In genomic region chr5:2861605-2862004, GRCh38 we compare ENCODE assay signal across 22 cellular contexts.
"Had no signal": no experiment of that assay in that cellular context is flagged by ENCODE, and none has a peak within 500 bp of the region (broad histone marks: within the 10 kb centered on the region; RNA-seq: fewer than 3 reads in every experiment).

No MANE protein-coding gene starts in this region.

- H3K9me3 ChIP-seq: esophagus muscularis mucosa, neutrophil, pancreas, thyroid gland had no signal

- DNase-seq: activated CD4-positive, alpha-beta T cell treated with anti-CD3 and anti-CD28 coated beads, Interleukin-2, amount 10 ng/mL, durations not matched to agents 24 days and 14 days; activated CD8-positive, alpha-beta memory T cell treated with anti-CD3 and anti-CD28 coated beads, Interleukin-2, amount 10 ng/mL, durations not matched to agents 7 days and 5 days; activated CD8-positive, alpha-beta T cell treated with anti-CD3 and anti-CD28 coated beads for 36 hours; activated gamma-delta T cell; activated naive CD4-positive, alpha-beta T cell treated with anti-CD3 and anti-CD28 coated beads, Interleukin-2, amount 50 U/mL, for 16 hours; activated naive CD8-positive, alpha-beta T cell treated with anti-CD3 and anti-CD28 coated beads, Interleukin-2, amount 50 U/mL, for 24 hours; anterior cingulate cortex; effector memory CD4-positive, alpha-beta T cell; glutamatergic neuron; hippocampal formation; kidney glomerular epithelial cell; pancreas; right cardiac atrium; stimulated activated CD4-positive, alpha-beta T cell treated with anti-CD3 and anti-CD28 coated beads, Interleukin-1b, Interleukin-23, amount 100 ng/mL, for 48 hours; substantia nigra; thyroid gland had no signal

- H3K4me1 ChIP-seq: esophagus muscularis mucosa, pancreas, thyroid gland had no signal

- H3K27me3 ChIP-seq: neutrophil, pancreas, thyroid gland had no signal

- FAIRE-seq: colon, frontal cortex, pancreas had no signal

- H3K36me3 ChIP-seq: esophagus muscularis mucosa, neutrophil, pancreas, thyroid gland had no signal

- H3K27ac ChIP-seq: esophagus muscularis mucosa, neutrophil, pancreas, thyroid gland, VCaP had no signal

- H3K4me3 ChIP-seq: esophagus muscularis mucosa, pancreas, thyroid gland had no signal

- ATAC-seq: activated CD4-positive, CD25-positive, alpha-beta regulatory T cell treated with anti-CD3 and anti-CD28 coated beads, Interleukin-2, amount 50 U/mL, for 24 hours; activated CD8-positive, alpha-beta memory T cell treated with anti-CD3 and anti-CD28 coated beads, Interleukin-2, amount 10 ng/mL, durations not matched to agents 7 days and 5 days; activated CD8-positive, alpha-beta T cell treated with anti-CD3 and anti-CD28 coated beads for 36 hours; activated naive CD8-positive, alpha-beta T cell treated with anti-CD3 and anti-CD28 coated beads, Interleukin-2, amount 50 U/mL, for 24 hours; pancreas; right cardiac atrium had no signal
